In the genomic region with DNA sequence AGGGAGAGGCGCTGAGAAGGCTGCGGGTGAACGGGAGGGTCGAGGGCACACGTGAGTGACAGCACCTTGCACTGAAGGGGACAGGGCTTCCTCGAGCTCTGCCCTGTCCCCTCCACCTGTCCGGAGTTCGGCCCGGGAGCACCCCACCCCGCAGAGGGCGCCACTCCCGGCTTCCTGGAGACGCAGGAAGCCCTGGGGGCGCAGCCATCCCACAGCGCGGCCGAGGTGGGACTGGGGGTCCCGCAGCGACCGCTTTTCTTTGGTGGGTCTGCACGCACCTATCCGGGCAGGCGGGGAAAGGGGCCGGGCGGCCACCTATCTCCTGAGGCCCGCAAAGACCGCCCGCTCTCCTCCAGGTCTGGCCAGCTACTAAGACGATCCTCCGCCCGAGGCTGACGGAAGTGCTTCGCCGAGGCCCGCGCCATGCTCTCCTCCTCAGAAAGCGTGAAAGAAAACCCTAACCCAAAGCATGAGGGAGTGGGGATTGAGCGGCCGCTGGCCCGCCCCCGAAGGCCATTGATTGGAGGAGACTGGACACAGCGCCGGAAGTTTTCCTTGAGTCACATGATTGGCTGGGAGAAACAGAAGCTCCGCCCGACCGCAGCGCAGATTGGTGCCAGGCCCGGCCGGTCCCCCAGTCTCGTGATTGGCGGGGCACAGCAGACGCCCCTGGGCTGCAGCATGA, we compare ENCODE assay signal across 8 cellular contexts. TPM values are rescaled to one million over a fixed set of nuclear protein-coding genes. Genes with fewer than 3 reads are reported as not detected.
DNase-seq lines count a peak whose midpoint lies in the region; ATAC-seq, FAIRE-seq and TF ChIP-seq lines count a peak whose summit lies in the region.

No MANE protein-coding gene starts in this region.

- no peaks in the 10 kb centered on the region for H4K20me1 ChIP-seq in endothelial cell of umbilical vein (replicated peaks; ENCODE audit: control insufficient read depth, extremely low read depth, insufficient read depth, low read length)

- peak overlapping the region; percentile 97 for H3K27ac Mint-ChIP-seq in Caco-2 (ENCODE audit: unreplicated experiment)

- BruUV-seq in Caco-2 (replicated peaks; lab: Mats Ljungman, UMichigan): TSS peak; percentile 74
- TSS peak; percentile 26 for BruUV-seq in endothelial cell of umbilical vein (replicated peaks; lab: Mats Ljungman, UMichigan)

- peak overlapping the region; percentile 78 for H2AFZ ChIP-seq in endothelial cell of umbilical vein (ENCODE audit: low read depth, low read length)

- H3K9me3 ChIP-seq in Caco-2 (no peaks in the 10 kb centered on the region), endothelial cell of umbilical vein (replicated peaks; ENCODE audit: control insufficient read depth, insufficient read depth, low read length) (no peaks in the 10 kb centered on the region)

- peaks cover 2% of the 10 kb centered on the region for H3K36me3 ChIP-seq in Caco-2 (ENCODE audit: control insufficient read depth, insufficient read depth, low read length)
- H3K36me3 ChIP-seq in endothelial cell of umbilical vein (ENCODE audit: control insufficient read depth in 2 of 2, extremely low read depth in 1 of 2, insufficient read depth in 2 of 2, low read length in 2 of 2): peaks cover 0 to 12% of the 10 kb centered on the region in 2 experiments

- H3K36me3 Mint-ChIP-seq in Caco-2 (ENCODE audit: insufficient read depth, unreplicated experiment): peaks cover 85% of the 10 kb centered on the region

- peak overlapping the region; percentile 60 for H3K4me2 ChIP-seq in endothelial cell of umbilical vein (ENCODE audit: insufficient read depth, low read length)

- CTCF ChIA-PET in Caco-2 (lab: Charles Lee): interaction anchor here (0.6 to 2.8 kb wide), 16 partner anchors 10 to 127 kb away, joined by 3 to 42 read pairs (median 6); a partner anchor contains a TSS
- CTCF ChIA-PET in endothelial cell of umbilical vein (lab: Charles Lee): interaction anchor here (0.8 to 2.8 kb wide), 16 partner anchors 11 to 149 kb away, joined by 3 to 23 read pairs (median 5); a partner anchor contains a TSS

- dilution Hi-C loops in endothelial cell of umbilical vein (cut with MboI; ENCODE audit: extremely low pct_ligation_motif_present, low sequenced_read_pairs): no loop called here

- peaks cover 6% of the 10 kb centered on the region for H3K4me1 Mint-ChIP-seq in Caco-2 (ENCODE audit: low read depth, unreplicated experiment)

- H3K9me3 Mint-ChIP-seq in Caco-2 (ENCODE audit: unreplicated experiment): no peaks in the 10 kb centered on the region

- H3K4me3 ChIP-seq in Caco-2 (ENCODE audit: low read depth, low read length) (peak overlapping the region; percentile 85), endothelial cell of umbilical vein (replicated peaks in 1 of 3; ENCODE audit: insufficient read depth in 1 of 3, low read depth in 1 of 3, low read length in 3 of 3) (peak overlapping the region; percentile 51 to 59 (median 54))

- peak; percentile 92 for ATAC-seq in GM21360 (IDR thresholded peaks at IDR 0.05; ENCODE audit: unreplicated experiment)

- H3K79me2 ChIP-seq in endothelial cell of umbilical vein (ENCODE audit: control insufficient read depth, insufficient read depth, low read length): peaks cover 10% of the 10 kb centered on the region

- H3K4me1 ChIP-seq in Caco-2 (peaks cover 9% of the 10 kb centered on the region; the same call in 1 of the 2 replicates), endothelial cell of umbilical vein (ENCODE audit: control insufficient read depth, extremely low read depth, insufficient read depth, low read length) (peaks cover 6% of the 10 kb centered on the region)

- POLR2A ChIA-PET in Caco-2 (lab: Charles Lee): interaction anchor here (0.5 to 3.7 kb wide), 34 partner anchors 9 to 994 kb away, joined by 3 to 41 read pairs (median 5); a partner anchor contains a TSS
- POLR2A ChIA-PET in endothelial cell of umbilical vein (lab: Charles Lee): interaction anchor here (0.6 to 1.9 kb wide), 5 partner anchors 29 to 273 kb away, joined by 3 to 8 read pairs (median 4); a partner anchor contains a TSS

- TF ChIP-seq POLR2A in endothelial cell of umbilical vein (IDR thresholded peaks at IDR 0.05; ENCODE audit: low read depth, low read length): peak; percentile 94

- intact Hi-C loops in Caco-2 (cut with micrococcal nuclease; ENCODE audit: unreplicated experiment) (loop anchor here (1.0 to 5.0 kb wide), 6 partner anchors 47 to 271 kb away; a partner anchor contains a TSS), endothelial cell of umbilical vein (cut with micrococcal nuclease) (loop anchor here (1.0 to 2.0 kb wide), 5 partner anchors 58 to 272 kb away; a partner anchor contains a TSS)

- no peaks in the 10 kb centered on the region for H3K27me3 Mint-ChIP-seq in Caco-2 (ENCODE audit: insufficient read depth, unreplicated experiment)

- no peak overlapping the region for H3K27ac ChIP-seq in endothelial cell of umbilical vein (ENCODE audit: insufficient read depth, low read depth, low read length)

- H3K27me3 ChIP-seq in Caco-2 (replicated peaks; ENCODE audit: control insufficient read depth, insufficient read depth, low read length) (no peaks in the 10 kb centered on the region), endothelial cell of umbilical vein (ENCODE audit: control insufficient read depth in 2 of 2, insufficient read depth in 2 of 2, low read length in 2 of 2) (no peaks in the 10 kb centered on the region)

- FAIRE-seq in endothelial cell of umbilical vein (lab: Jason Lieb, UNC): peak; percentile 97

- peak overlapping the region; percentile 65 for H3K9ac ChIP-seq in endothelial cell of umbilical vein (replicated peaks; ENCODE audit: extremely low read depth, insufficient read depth, low read length)

- peak; percentile 35 to 75 for TF ChIP-seq CTCF in Caco-2 (IDR thresholded peaks at IDR 0.05; ENCODE audit: insufficient read depth in 1 of 2, low read depth in 1 of 2, low read length in 1 of 2, severe bottlenecking in 1 of 2, unreplicated experiment in 1 of 2)
- TF ChIP-seq CTCF in endothelial cell of umbilical vein (IDR thresholded peaks at IDR 0.05; ENCODE audit: extremely low read depth in 1 of 2, insufficient read depth in 1 of 2, low read depth in 1 of 2, low read length in 2 of 2): peak; percentile 6 to 9

- peak overlapping the region; percentile 92 for H3K4me3 Mint-ChIP-seq in Caco-2 (ENCODE audit: unreplicated experiment)

- DNase-seq in Caco-2 (peak; percentile 99), HT1080 (ENCODE audit: low read depth) (peak; percentile 98), NOMO-1 treated with dmso at 0.1 percent for 144 hours (lab: John Stamatoyannopoulos, UW; ENCODE audit: unreplicated experiment) (peak; percentile 99), endothelial cell of umbilical vein (ENCODE audit: low read depth, low spot score) (peak; percentile 98), midbrain (lab: John Stamatoyannopoulos, UW) (peak; percentile 98)
- DNase-seq in activated CD8-positive, alpha-beta memory T cell treated with anti-CD3 and anti-CD28 coated beads, Interleukin-2, amount 50 U/mL, for 4 hours: peak; percentile 94
- peak; percentile 89 for DNase-seq in stimulated activated CD8-positive, alpha-beta memory T cell treated with anti-CD3 and anti-CD28 coated beads, Interleukin-2, amount 100 ng/mL, for 1 hour (ENCODE audit: low read depth in 2 of 2)

- no peaks in the 10 kb centered on the region for H3K9me1 ChIP-seq in endothelial cell of umbilical vein (replicated peaks; ENCODE audit: control insufficient read depth, extremely low read depth, insufficient read depth, low read length)

TF ChIP-seq in endothelial cell of umbilical vein, 7 proteins besides CTCF, POLR2A, EP300 and RAD21:
- TF ChIP-seq, protein P1, sequence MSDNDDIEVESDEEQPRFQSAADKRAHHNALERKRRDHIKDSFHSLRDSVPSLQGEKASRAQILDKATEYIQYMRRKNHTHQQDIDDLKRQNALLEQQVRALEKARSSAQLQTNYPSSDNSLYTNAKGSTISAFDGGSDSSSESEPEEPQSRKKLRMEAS (IDR thresholded peaks at IDR 0.05; ENCODE audit: insufficient read depth, insufficient read length): peak; percentile 93
- TF ChIP-seq POLR2AphosphoS5 (IDR thresholded peaks at IDR 0.05; ENCODE audit: insufficient read depth, low read depth, low read length) (peak; percentile 87), JUN (IDR thresholded peaks at IDR 0.05; ENCODE audit: borderline replicate concordance, insufficient read depth, insufficient read length, low read depth) (no peak), FOS (IDR thresholded peaks at IDR 0.05; ENCODE audit: borderline replicate concordance, insufficient read depth, low read length) (no peak)
TF ChIP-seq in endothelial cell of umbilical vein: peak in this region for 2.

RNA-seq across cellular contexts. Expression of a gene that starts 34.4 kb away (rescaled TPM):
- total RNA-seq in Caco-2 (2022) (62.0 and 72.5 TPM in 2 replicates), endothelial cell of umbilical vein (41.3 and 41.6 TPM in 2 replicates)
- total RNA-seq in HT1080 (2014; rRNA removed; shearing (Covaris generic)): 79.4 and 87.5 TPM in 2 replicates
- polyA plus RNA-seq in HT1080 (2015; cell fraction: cytosol; rRNA removed): 56.4 and 57.7 TPM in 2 replicates
- polyA plus RNA-seq in HT1080 (2015; cell fraction: nucleus; rRNA removed): 58.5 and 65.5 TPM in 2 replicates
- polyA plus RNA-seq in endothelial cell of umbilical vein: 21.7 and 26.5 TPM in 2 replicates
- 37.8 and 42.1 TPM in 2 replicates for polyA plus RNA-seq in endothelial cell of umbilical vein (2011; cell fraction: cytosol; rRNA removed)
- polyA plus RNA-seq in endothelial cell of umbilical vein (2011; cell fraction: nucleus; rRNA removed): 36.4 and 37.2 TPM in 2 replicates
- polyA plus RNA-seq in endothelial cell of umbilical vein (2012): 36.9 and 42.9 TPM in 2 replicates
- 37.6 and 45.8 TPM in 2 replicates for polyA minus RNA-seq in endothelial cell of umbilical vein
- polyA minus RNA-seq in endothelial cell of umbilical vein (2011; cell fraction: cytosol; rRNA and poly(A)+ RNA removed): 41.9 TPM
- polyA minus RNA-seq in endothelial cell of umbilical vein (2011; cell fraction: nucleus; rRNA and poly(A)+ RNA removed): 23.4 and 23.9 TPM in 2 replicates

RNA-seq across cellular contexts. Expression of a gene that starts 57.8 kb away (rescaled TPM):
- total RNA-seq in Caco-2 (2022): 30.3 and 31.1 TPM in 2 replicates
- total RNA-seq in HT1080 (2014; rRNA removed; shearing (Covaris generic)): 27.9 and 38.1 TPM in 2 replicates
- 16.8 and 17.1 TPM in 2 replicates for polyA plus RNA-seq in HT1080 (2015; cell fraction: cytosol; rRNA removed)
- 13.4 and 17.3 TPM in 2 replicates for polyA plus RNA-seq in HT1080 (2015; cell fraction: nucleus; rRNA removed)
- 50.2 and 50.4 TPM in 2 replicates for total RNA-seq in endothelial cell of umbilical vein
- polyA plus RNA-seq in endothelial cell of umbilical vein: 23.0 and 33.3 TPM in 2 replicates
- polyA plus RNA-seq in endothelial cell of umbilical vein (2011; cell fraction: cytosol; rRNA removed): 25.7 and 28.4 TPM in 2 replicates
- polyA plus RNA-seq in endothelial cell of umbilical vein (2011; cell fraction: nucleus; rRNA removed): 23.1 and 27.7 TPM in 2 replicates
- 22.1 and 34.0 TPM in 2 replicates for polyA plus RNA-seq in endothelial cell of umbilical vein (2012)
- polyA minus RNA-seq in endothelial cell of umbilical vein: 72.3 and 84.6 TPM in 2 replicates
- 19.8 TPM for polyA minus RNA-seq in endothelial cell of umbilical vein (2011; cell fraction: cytosol; rRNA and poly(A)+ RNA removed)
- polyA minus RNA-seq in endothelial cell of umbilical vein (2011; cell fraction: nucleus; rRNA and poly(A)+ RNA removed): 29.8 and 45.1 TPM in 2 replicates
